In genomic region chr16:85555549-85556455, GRCh38 we compare ENCODE assay signal across 8 cellular contexts. TPM values are rescaled to one million over a fixed set of nuclear protein-coding genes. Genes with fewer than 3 reads are reported as not detected.
A peak's percentile ranks its signal among the peaks of the same experiment; 100 is the strongest.
DNase-seq lines count a peak whose midpoint lies in the region; ATAC-seq and TF ChIP-seq lines count a peak whose summit lies in the region.

No MANE protein-coding gene starts in this region.

- H3K27ac ChIP-seq in ectodermal cell (ENCODE audit: insufficient read depth, low read depth, low read length, poor library complexity, severe bottlenecking) (peak overlapping the region; percentile 11), aorta (ENCODE audit: low read depth in 1 of 2, low read length in 2 of 2) (no peak overlapping the region)

- peaks cover 36% of the 10 kb centered on the region for H3K4me1 ChIP-seq in ectodermal cell (ENCODE audit: control insufficient read depth, insufficient read depth, low read length)
- peaks cover 42% of the 10 kb centered on the region for H3K4me1 ChIP-seq in mononuclear cell (ENCODE audit: insufficient read depth, low read length)
- no peaks in the 10 kb centered on the region for H3K4me1 ChIP-seq in aorta (ENCODE audit: control insufficient read depth in 1 of 2, insufficient read depth in 2 of 2, low read length in 2 of 2)

- intact Hi-C loops in aorta (cut with DNase I), result loop anchor here (1.0 to 10.0 kb wide), 4 partner anchors 41 to 91 kb away; no protein-coding TSS in a partner anchor

- H3K27me3 ChIP-seq in ectodermal cell (ENCODE audit: control insufficient read depth, insufficient read depth, low read length, poor library complexity, severe bottlenecking) (peaks cover 44% of the 10 kb centered on the region), mononuclear cell (ENCODE audit: insufficient read depth, low read length) (no peaks in the 10 kb centered on the region), aorta (ENCODE audit: control insufficient read depth in 1 of 2, insufficient read depth in 2 of 2, low read length in 1 of 2) (no peaks in the 10 kb centered on the region)

- H3K36me3 ChIP-seq in ectodermal cell (ENCODE audit: control insufficient read depth, insufficient read depth, low read length) (no peaks in the 10 kb centered on the region), aorta (ENCODE audit: control insufficient read depth in 1 of 2, insufficient read depth in 2 of 2, low read length in 1 of 2) (no peaks in the 10 kb centered on the region)

- no peak for TF ChIP-seq RAD21 in Ishikawa (IDR thresholded peaks at IDR 0.05; ENCODE audit: low read depth)

- no peak for TF ChIP-seq EP300 in Ishikawa (IDR thresholded peaks at IDR 0.05; ENCODE audit: borderline replicate concordance)

- WGBS in ectodermal cell, 2 experiments, result 0% methylated on average over 51 of the region's 51 CpGs
- 0% methylated on average over 46 to 51 of the region's 51 CpGs for WGBS in aorta, 2 donors

- H3K9me3 ChIP-seq in ectodermal cell (ENCODE audit: control insufficient read depth, low read length) (no peaks in the 10 kb centered on the region), mononuclear cell (ENCODE audit: low read depth, low read length) (no peaks in the 10 kb centered on the region), aorta (ENCODE audit: control insufficient read depth, low read length) (no peaks in the 10 kb centered on the region)

- H3K4me3 ChIP-seq in ectodermal cell (ENCODE audit: insufficient read depth, low read depth, low read length) (peak overlapping the region; percentile 67), mononuclear cell (ENCODE audit: low read length) (peak overlapping the region; percentile 82), aorta (ENCODE audit: low read length in 2 of 2) (peak overlapping the region; percentile 74 to 83)

- ATAC-seq in SK-N-SH treated with all-trans-retinoic acid at 6 μM for 48 hours, result no peak
- peak; percentile 0 for ATAC-seq in aorta (ENCODE audit: low FRiP score)

- peak; percentile 55 for DNase-seq in EL
- peak in 1 of 2 donors; percentile 69 for DNase-seq in aorta
- no peak for DNase-seq in cortex of kidney (lab: John Stamatoyannopoulos, UW)
- DNase-seq in ecto neural progenitor cell (ENCODE audit: low spot score), result no peak

TF ChIP-seq in Ishikawa, 13 proteins besides CTCF, POLR2A, EP300 and RAD21:
- no peak for TF ChIP-seq REST (IDR thresholded peaks at IDR 0.05; ENCODE audit: low read depth)
- no peak for TF ChIP-seq TEAD4 (IDR thresholded peaks at IDR 0.05)
- peak; percentile 19; the same call in 1 of the 2 replicates for TF ChIP-seq ZBTB7A (IDR thresholded peaks at IDR 0.05; ENCODE audit: low read depth)
- no peak for TF ChIP-seq NFIC (IDR thresholded peaks at IDR 0.05)

TF ChIP-seq in SK-N-SH treated with all-trans-retinoic acid at 6 μM for 48 hours, 23 proteins besides CTCF, POLR2A, EP300 and RAD21:
- no peak for TF ChIP-seq OSR1 (CRISPR knock-in tag; IDR thresholded peaks at IDR 0.05)
- peak; percentile 58; the same call in 1 of the 2 replicates for TF ChIP-seq PATZ1 (CRISPR knock-in tag; IDR thresholded peaks at IDR 0.05; ENCODE audit: borderline replicate concordance)

RNA-seq across cellular contexts. Expression of gene GSE1, which starts 57.3 kb away (rescaled TPM):
- 22.2 TPM for polyA plus RNA-seq in ectodermal cell (2013, experiment 1 of 4)
- 29.1 TPM for polyA plus RNA-seq in ectodermal cell (2013, experiment 2 of 4)
- polyA plus RNA-seq in ectodermal cell (2013, experiment 3 of 4), result 22.7 TPM
- 23.8 TPM for polyA plus RNA-seq in ectodermal cell (2013, experiment 4 of 4)
- total RNA-seq in mononuclear cell (34.3 TPM), aorta (100 to 1,000 TPM in 1 of 2 donors, 10 to 100 TPM in 1; 59.7 to 111 TPM)
- 10 to 100 TPM in 1 of 2 donors, 1 to 10 TPM in 1; 3.9 to 11.7 TPM for polyA plus RNA-seq in aorta
